In the genomic region with DNA sequence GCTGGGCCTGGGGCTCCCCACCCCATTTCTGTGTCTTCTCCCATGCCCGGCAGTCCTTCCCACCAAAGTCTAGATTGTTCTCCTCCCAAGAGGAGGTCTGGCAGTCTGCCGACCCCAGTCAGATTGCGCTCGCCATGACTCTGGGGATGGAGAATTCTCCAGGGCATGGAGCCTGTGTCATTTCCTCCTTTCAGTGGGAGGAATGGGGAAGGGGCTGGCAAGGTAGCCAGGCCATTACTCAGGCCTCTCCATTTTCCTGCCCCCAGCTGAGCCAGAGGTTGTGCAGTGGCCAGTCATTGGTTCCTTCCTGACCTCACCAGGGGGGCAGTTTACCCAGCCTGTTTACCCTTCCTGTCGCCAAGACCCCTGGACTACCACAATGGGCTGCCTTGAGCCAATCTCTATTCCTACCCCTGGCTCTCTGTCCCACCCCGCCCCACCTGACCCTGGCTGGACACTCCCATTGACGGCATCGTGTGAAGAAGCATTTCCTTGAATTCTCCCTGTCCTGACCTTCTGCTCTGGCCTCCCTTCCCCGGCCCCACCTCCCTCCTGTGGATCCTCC, we compare ENCODE assay signal across 9 cellular contexts. TPM values are rescaled to one million over a fixed set of nuclear protein-coding genes. Genes with fewer than 3 reads are reported as not detected.
A peak's percentile ranks its signal among the peaks of the same experiment; 100 is the strongest.
DNase-seq lines count a peak whose midpoint lies in the region; ATAC-seq, FAIRE-seq and TF ChIP-seq lines count a peak whose summit lies in the region.
"Had no signal": no experiment of that assay in that cellular context is flagged by ENCODE, and none has a peak within 500 bp of the region (broad histone marks: within the 10 kb centered on the region; RNA-seq: fewer than 3 reads in every experiment).

No MANE protein-coding gene starts in this region.

- H3K27ac ChIP-seq in breast epithelium (peak overlapping the region; percentile 81 to 97), keratinocyte (ENCODE audit: control insufficient read depth, insufficient read depth, low read length) (peak overlapping the region; percentile 85), skeletal muscle tissue (ENCODE audit: low read depth, low read length) (peak overlapping the region; percentile 92)

- H3K79me2 ChIP-seq in keratinocyte (ENCODE audit: control insufficient read depth, insufficient read depth, low read length), result no peaks in the 10 kb centered on the region

- H3K4me3 ChIP-seq in breast epithelium, result peak overlapping the region; percentile 1 to 50 (median 17)
- peak overlapping the region; percentile 19 to 49 (median 48) for H3K4me3 ChIP-seq in keratinocyte (ENCODE audit: control insufficient read depth in 2 of 3, extremely low read depth in 1 of 3, insufficient read depth in 2 of 3, low read depth in 1 of 3, low read length in 3 of 3)
- peak overlapping the region; percentile 42 to 72 (median 60) for H3K4me3 ChIP-seq in skeletal muscle tissue (ENCODE audit: low read length in 3 of 3)

- H3K27ac Mint-ChIP-seq in activated T-cell treated with anti-CD3 and anti-CD28 coated beads, Interleukin-2, amount 50 U/mL, for 24 hours, result no peak overlapping the region

- dilution Hi-C loops in keratinocyte (cut with MboI; ENCODE audit: extremely low pct_ligation_motif_present, low sequenced_read_pairs), result no loop called here

- no peaks in the 10 kb centered on the region for H3K9me3 Mint-ChIP-seq in activated T-cell treated with anti-CD3 and anti-CD28 coated beads, Interleukin-2, amount 50 U/mL, for 24 hours

- TF ChIP-seq CTCF in breast epithelium (IDR thresholded peaks at IDR 0.05) (no peak), keratinocyte (optimal IDR thresholded peaks at IDR 0.05 in 1 of 3, IDR thresholded peaks at IDR 0.05 in 1 of 3, conservative IDR thresholded peaks at IDR 0.05 in 1 of 3; ENCODE audit: extremely low read depth in 1 of 3, insufficient read depth in 2 of 3, low read length in 3 of 3) (no peak)

- DNase-seq in H4 (ENCODE audit: low spot score) (peak; percentile 57), breast epithelium (ENCODE audit: low spot score in 2 of 2) (no peak), keratinocyte (ENCODE audit: low read depth, low spot score) (no peak), NCI-H2171 treated with DMSO at 0.1 percent for 48 hours (lab: John Stamatoyannopoulos, UW) (no peak), T1000 (lab: John Stamatoyannopoulos, UW) (no peak)
- DNase-seq in activated T-cell treated with anti-CD3 and anti-CD28 coated beads, Interleukin-2, amount 50 U/mL, for 24 hours, result no peak
- DNase-seq: NCI-H510A had no signal

- peak overlapping the region; percentile 70 for H3K4me2 ChIP-seq in keratinocyte (ENCODE audit: control insufficient read depth, extremely low read depth, insufficient read depth, low read depth, low read length)

- no peaks in the 10 kb centered on the region for H3K36me3 ChIP-seq in breast epithelium
- H3K36me3 ChIP-seq in keratinocyte (ENCODE audit: control insufficient read depth in 2 of 2, extremely low read depth in 1 of 2, insufficient read depth in 2 of 2, low read length in 2 of 2), result no peaks in the 10 kb centered on the region
- H3K36me3 ChIP-seq in skeletal muscle tissue (ENCODE audit: control insufficient read depth in 3 of 3, insufficient read depth in 3 of 3, low read length in 3 of 3), result peaks cover 0 to 3% (median 0%) of the 10 kb centered on the region in 3 donors

- FAIRE-seq in keratinocyte (lab: Jason Lieb, UNC), result no peak

- H3K27me3 ChIP-seq in breast epithelium, result no peaks in the 10 kb centered on the region
- no peaks in the 10 kb centered on the region for H3K27me3 ChIP-seq in keratinocyte (ENCODE audit: control insufficient read depth, extremely low read depth, insufficient read depth, low read length)
- no peaks in the 10 kb centered on the region for H3K27me3 ChIP-seq in skeletal muscle tissue (ENCODE audit: control insufficient read depth in 3 of 3, insufficient read depth in 3 of 3, low read length in 3 of 3)

- no peak for TF ChIP-seq POLR2A in breast epithelium (IDR thresholded peaks at IDR 0.05)

- peaks cover 21 to 38% of the 10 kb centered on the region in 2 donors for H3K4me1 ChIP-seq in breast epithelium
- peaks cover 88% of the 10 kb centered on the region for H3K4me1 ChIP-seq in keratinocyte (ENCODE audit: control insufficient read depth, extremely low read depth, insufficient read depth, low read length)
- peaks cover 88 to 99% (median 96%) of the 10 kb centered on the region in 3 donors for H3K4me1 ChIP-seq in skeletal muscle tissue (ENCODE audit: control insufficient read depth in 3 of 3, insufficient read depth in 3 of 3, low read length in 3 of 3)

- no peaks in the 10 kb centered on the region for H3K9me1 ChIP-seq in keratinocyte (ENCODE audit: control insufficient read depth, extremely low read depth, insufficient read depth, low read length)

- intact Hi-C loops in breast epithelium (cut with DNase I; ENCODE audit: low total_unique reads), result no loop called here

- H3K9me3 ChIP-seq in breast epithelium, result no peaks in the 10 kb centered on the region
- H3K9me3 ChIP-seq in keratinocyte (ENCODE audit: control insufficient read depth, low read depth, low read length), result no peaks in the 10 kb centered on the region
- H3K9me3 ChIP-seq in skeletal muscle tissue (ENCODE audit: control insufficient read depth in 3 of 3, low read length in 3 of 3), result no peaks in the 10 kb centered on the region

- no peaks in the 10 kb centered on the region for H3K4me1 Mint-ChIP-seq in activated T-cell treated with anti-CD3 and anti-CD28 coated beads, Interleukin-2, amount 50 U/mL, for 24 hours (ENCODE audit: low read depth)

- no peaks in the 10 kb centered on the region for H3K36me3 Mint-ChIP-seq in activated T-cell treated with anti-CD3 and anti-CD28 coated beads, Interleukin-2, amount 50 U/mL, for 24 hours (ENCODE audit: low read depth)

- H3K4me3 Mint-ChIP-seq in activated T-cell treated with anti-CD3 and anti-CD28 coated beads, Interleukin-2, amount 50 U/mL, for 24 hours, result no peak overlapping the region

- no peaks in the 10 kb centered on the region for H4K20me1 ChIP-seq in keratinocyte (ENCODE audit: control insufficient read depth, extremely low read depth, insufficient read depth, low read length)

- H2AFZ ChIP-seq in keratinocyte (ENCODE audit: control insufficient read depth, low read length), result peak overlapping the region; percentile 3

- peak overlapping the region; percentile 69 for H3K9ac ChIP-seq in keratinocyte (ENCODE audit: control insufficient read depth, extremely low read depth, insufficient read depth, low read length)
- peak overlapping the region; percentile 63 to 88 (median 69) for H3K9ac ChIP-seq in skeletal muscle tissue (ENCODE audit: low read depth in 1 of 3, low read length in 3 of 3)

- ATAC-seq in HG03457 (IDR thresholded peaks at IDR 0.05; ENCODE audit: unreplicated experiment), result no peak

- H3K27me3 Mint-ChIP-seq in activated T-cell treated with anti-CD3 and anti-CD28 coated beads, Interleukin-2, amount 50 U/mL, for 24 hours, result peaks cover 9% of the 10 kb centered on the region

RNA-seq across cellular contexts. Expression of a gene that starts 0.6 kb away (rescaled TPM):
- 4.3 and 7.1 TPM in 2 replicates for total RNA-seq in H4 (2014; rRNA removed; shearing (Covaris generic))
- total RNA-seq in breast epithelium, result 10 to 100 TPM in 2 of 3 donors, 1 to 10 TPM in 1; 6.3 to 22.4 (median 15.4) TPM
- 6.0 to 11.2 TPM (median 10.7 TPM) in 3 replicates for polyA plus RNA-seq in keratinocyte
- 1.3 TPM for polyA plus RNA-seq in keratinocyte (2011; ENCODE audit: low read depth)
- 25.4 and 30.0 TPM in 2 replicates for polyA plus RNA-seq in keratinocyte (2011; cell fraction: cytosol; rRNA removed)
- 33.8 and 34.5 TPM in 2 replicates for polyA plus RNA-seq in keratinocyte (2011; cell fraction: nucleus; rRNA removed)
- 6.1 and 27.4 TPM in 2 replicates for polyA plus RNA-seq in keratinocyte (2012; ENCODE audit: low replicate concordance)
- polyA minus RNA-seq in keratinocyte, result 9.0 to 78.1 TPM (median 23.8 TPM) in 3 replicates
- 23.2 TPM for polyA minus RNA-seq in keratinocyte (2011; cell fraction: cytosol; rRNA and poly(A)+ RNA removed)
- 11.4 and 16.4 TPM in 2 replicates for polyA minus RNA-seq in keratinocyte (2011; cell fraction: nucleus; rRNA and poly(A)+ RNA removed)
- 6.3 TPM for total RNA-seq in skeletal muscle tissue

RNA-seq across cellular contexts. Expression of a gene that starts 20.0 kb away (rescaled TPM):
- not detected in 2 replicates for total RNA-seq in H4 (2014; rRNA removed; shearing (Covaris generic))
- under 1 TPM; under 0.01 to 0.33 (median 0.15) TPM for total RNA-seq in breast epithelium
- polyA plus RNA-seq in keratinocyte, result 0.03 to 0.05 TPM in 2 of 3 replicates, not detected in the other
- not detected for polyA plus RNA-seq in keratinocyte (2011; ENCODE audit: low read depth)
- 0.02 TPM in 1 of 2 replicates, not detected in the other for polyA plus RNA-seq in keratinocyte (2011; cell fraction: cytosol; rRNA removed)
- polyA plus RNA-seq in keratinocyte (2011; cell fraction: nucleus; rRNA removed), result 0.06 and 0.21 TPM in 2 replicates
- polyA plus RNA-seq in keratinocyte (2012; ENCODE audit: low replicate concordance), result 0.03 and 0.17 TPM in 2 replicates
- polyA minus RNA-seq in keratinocyte, result 0.26 TPM in 1 of 3 replicates, not detected in the others
- not detected for polyA minus RNA-seq in keratinocyte (2011; cell fraction: cytosol; rRNA and poly(A)+ RNA removed)
- not detected in 2 replicates for polyA minus RNA-seq in keratinocyte (2011; cell fraction: nucleus; rRNA and poly(A)+ RNA removed)
- total RNA-seq in skeletal muscle tissue, result 4.7 TPM

RNA-seq across cellular contexts. Expression of a gene that starts 59.8 kb away (rescaled TPM):
- 28.0 and 35.8 TPM in 2 replicates for total RNA-seq in H4 (2014; rRNA removed; shearing (Covaris generic))
- total RNA-seq in breast epithelium, result 10 to 100 TPM; 40.5 to 57.8 (median 44.9) TPM
- 26.2 to 52.4 TPM (median 34.7 TPM) in 3 replicates for polyA plus RNA-seq in keratinocyte
- polyA plus RNA-seq in keratinocyte (2011; ENCODE audit: low read depth), result 14.5 TPM
- polyA plus RNA-seq in keratinocyte (2011; cell fraction: cytosol; rRNA removed), result 25.8 and 36.0 TPM in 2 replicates
- 45.2 and 60.3 TPM in 2 replicates for polyA plus RNA-seq in keratinocyte (2011; cell fraction: nucleus; rRNA removed)
- polyA plus RNA-seq in keratinocyte (2012; ENCODE audit: low replicate concordance), result 30.2 and 31.3 TPM in 2 replicates
- 15.3 to 29.9 TPM (median 20.9 TPM) in 3 replicates for polyA minus RNA-seq in keratinocyte
- polyA minus RNA-seq in keratinocyte (2011; cell fraction: cytosol; rRNA and poly(A)+ RNA removed), result 17.8 TPM
- 15.5 and 23.2 TPM in 2 replicates for polyA minus RNA-seq in keratinocyte (2011; cell fraction: nucleus; rRNA and poly(A)+ RNA removed)
- total RNA-seq in skeletal muscle tissue, result 18.8 TPM
